8 cellular contexts compared by ENCODE assay signal in the genomic region with DNA sequence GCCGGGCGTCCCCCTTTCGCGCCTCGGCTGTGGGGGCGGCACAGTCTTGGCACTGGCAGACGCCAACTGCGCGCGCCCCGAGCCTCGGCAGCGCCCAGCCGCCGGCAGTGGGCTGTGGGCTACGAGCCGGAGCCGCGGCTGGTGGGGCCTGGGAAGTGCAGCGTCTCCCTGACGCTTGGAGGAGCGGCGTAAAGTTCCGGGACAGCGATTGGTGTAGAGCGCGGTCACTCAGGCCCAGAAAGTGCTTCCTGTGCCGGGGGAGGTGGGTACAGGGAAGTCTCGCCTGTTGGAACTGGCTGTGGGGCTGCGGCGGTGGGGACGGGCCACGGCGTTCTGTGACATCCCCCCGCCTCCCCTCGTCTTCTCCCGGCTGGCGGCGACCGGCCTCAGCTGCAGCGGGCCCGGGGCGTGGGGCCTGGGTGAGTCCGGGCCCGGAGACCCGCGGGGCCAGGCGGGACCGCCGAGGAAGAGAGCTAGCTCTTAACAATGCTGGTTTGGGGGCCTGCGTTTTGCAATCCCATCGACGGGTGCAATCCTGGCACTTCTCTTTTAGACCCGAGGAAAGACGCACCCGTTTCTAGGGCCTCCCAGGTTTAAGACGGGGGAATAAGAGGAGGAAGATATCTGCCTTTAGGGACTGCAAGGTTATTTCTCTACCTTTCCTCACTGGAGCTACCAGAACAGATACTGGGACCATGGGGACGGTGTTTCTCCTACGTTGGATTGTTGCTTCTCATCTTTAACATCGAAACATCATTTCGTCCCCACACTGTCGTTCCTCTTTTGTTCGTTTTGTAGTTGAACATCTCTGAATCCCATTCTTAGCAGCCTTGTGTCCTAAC. TPM values are rescaled to one million over a fixed set of nuclear protein-coding genes. Genes with fewer than 3 reads are reported as not detected.
DNase-seq lines count a peak whose midpoint lies in the region; ATAC-seq lines count a peak whose summit lies in the region.

Gene RWDD4 (minus strand): TSS at position 157 of the 842 bp plus-strand sequence. CDS start 233 bp downstream, outside the sequence.
Gene TRAPPC11 (plus strand): TSS at position 265 of the 842 bp plus-strand sequence. CDS start 4,575 bp downstream, outside the sequence.

- peak within 1 kb of the TSS; percentile 88 for H3K27ac ChIP-seq in GM23248
- peak within 1 kb of the TSS; percentile 96 for H3K27ac ChIP-seq in naive thymus-derived CD4-positive, alpha-beta T cell (ENCODE audit: low read depth, low read length)

- H3K36me3 Mint-ChIP-seq in naive thymus-derived CD4-positive, alpha-beta T cell = peaks cover 5 to 11% (median 6%) of the 10 kb centered on the region in 5 donors
- H3K36me3 Mint-ChIP-seq in stimulated activated naive B cell treated with anti-CD40 and anti-IgM and Interleukin-4, amounts not matched to agents 10 μg/mL and 1 μg/mL and 100 μg/mL, for 72 hours = peaks cover 5 to 15% of the 10 kb centered on the region in 2 donors

- no peaks in the 10 kb centered on the region for H3K9me2 ChIP-seq in GM23248 (ENCODE audit: insufficient read depth)

- H4K20me1 ChIP-seq in GM23248 (ENCODE audit: insufficient read depth) = no peaks in the 10 kb centered on the region

- H3K27ac Mint-ChIP-seq in naive thymus-derived CD4-positive, alpha-beta T cell = peak within 1 kb of the TSS; percentile 90 to 99 (median 95)
- H3K27ac Mint-ChIP-seq in stimulated activated naive B cell treated with anti-CD40 and anti-IgM and Interleukin-4, amounts not matched to agents 10 μg/mL and 1 μg/mL and 100 μg/mL, for 72 hours = peak within 1 kb of the TSS; percentile 96

- ATAC-seq in naive thymus-derived CD4-positive, alpha-beta T cell = peak; percentile 99
- ATAC-seq in stimulated activated naive B cell treated with anti-CD40 and anti-IgM and Interleukin-4, amounts not matched to agents 10 μg/mL and 1 μg/mL and 100 μg/mL, for 72 hours (replicated peaks) = peak; percentile 99

- intact Hi-C loops in naive thymus-derived CD4-positive, alpha-beta T cell (cut with micrococcal nuclease) = loop anchor here (1.0 to 10.0 kb wide), 16 partner anchors 62 to 1812 kb away; partner anchors contain the start of genes ANKRD37 (in 2 of the 2), CASP3 (in 2 of the 2), CDKN2AIP (in 2 of the 2) and DCTD (in 2 of the 2)

- CTCF ChIA-PET in naive thymus-derived CD4-positive, alpha-beta T cell (lab: Charles Lee) = no interaction called here

- H3K27me3 Mint-ChIP-seq in naive thymus-derived CD4-positive, alpha-beta T cell = no peaks in the 10 kb centered on the region
- H3K27me3 Mint-ChIP-seq in stimulated activated naive B cell treated with anti-CD40 and anti-IgM and Interleukin-4, amounts not matched to agents 10 μg/mL and 1 μg/mL and 100 μg/mL, for 72 hours = no peaks in the 10 kb centered on the region

- peak within 1 kb of the TSS; percentile 97 for H3K9ac ChIP-seq in GM23248

- no peaks in the 10 kb centered on the region for H3K9me3 ChIP-seq in GM23248 (ENCODE audit: low read depth)
- H3K9me3 ChIP-seq in naive thymus-derived CD4-positive, alpha-beta T cell (ENCODE audit: control insufficient read depth in 2 of 3, low read length in 3 of 3) = no peaks in the 10 kb centered on the region

- no peaks in the 10 kb centered on the region for H3K27me3 ChIP-seq in GM23248 (replicated peaks; ENCODE audit: insufficient read depth)
- H3K27me3 ChIP-seq in naive thymus-derived CD4-positive, alpha-beta T cell (ENCODE audit: control insufficient read depth in 2 of 2, insufficient read depth in 2 of 2, low read length in 2 of 2) = no peaks in the 10 kb centered on the region

- POLR2A ChIA-PET in naive thymus-derived CD4-positive, alpha-beta T cell (lab: Charles Lee) = interaction anchor here (0.7 to 2.5 kb wide), 5 partner anchors 11 to 225 kb away, joined by 3 to 16 read pairs (median 5); partner anchors contain the start of gene CDKN2AIP

- H3K4me3 Mint-ChIP-seq in naive thymus-derived CD4-positive, alpha-beta T cell = peak within 1 kb of the TSS; percentile 91 to 98 (median 96)
- H3K4me3 Mint-ChIP-seq in stimulated activated naive B cell treated with anti-CD40 and anti-IgM and Interleukin-4, amounts not matched to agents 10 μg/mL and 1 μg/mL and 100 μg/mL, for 72 hours = peak within 1 kb of the TSS; percentile 86 to 98

- no peaks in the 10 kb centered on the region for H3K36me3 ChIP-seq in GM23248 (ENCODE audit: low read depth)
- peaks cover 0 to 4% (median 0%) of the 10 kb centered on the region in 3 experiments for H3K36me3 ChIP-seq in naive thymus-derived CD4-positive, alpha-beta T cell (ENCODE audit: control insufficient read depth in 2 of 3, insufficient read depth in 3 of 3, low read length in 3 of 3)

- H2AFZ ChIP-seq in GM23248 = peak within 1 kb of the TSS; percentile 90

- H3K4me1 Mint-ChIP-seq in naive thymus-derived CD4-positive, alpha-beta T cell = peaks cover 35 to 48% (median 38%) of the 10 kb centered on the region in 7 donors
- H3K4me1 Mint-ChIP-seq in stimulated activated naive B cell treated with anti-CD40 and anti-IgM and Interleukin-4, amounts not matched to agents 10 μg/mL and 1 μg/mL and 100 μg/mL, for 72 hours = peaks cover 19 to 38% of the 10 kb centered on the region in 2 donors

- H3K4me1 ChIP-seq in GM23248 (ENCODE audit: insufficient read depth) = peaks cover 18% of the 10 kb centered on the region; the same call in 1 of the 2 replicates
- peaks cover 14 to 19% of the 10 kb centered on the region in 2 donors for H3K4me1 ChIP-seq in naive thymus-derived CD4-positive, alpha-beta T cell (ENCODE audit: control insufficient read depth in 2 of 2, insufficient read depth in 2 of 2, low read length in 2 of 2)

- peaks cover 86% of the 10 kb centered on the region for H3K79me2 ChIP-seq in GM23248 (ENCODE audit: insufficient read depth)

- H3K4me2 ChIP-seq in GM23248 (ENCODE audit: unreplicated experiment) = peak within 1 kb of the TSS; percentile 98

- DNase-seq in EH (ENCODE audit: low read depth) (peak; percentile 99), GM23248 (peak; percentile 98), Kasumi-1 (lab: John Stamatoyannopoulos, UW) (peak; percentile 99), RPMI7951 (ENCODE audit: low read depth) (peak; percentile 98), fibroblast of gingiva (ENCODE audit: low read depth) (peak; percentile 99)
- peak; percentile 86 to 92 for DNase-seq in activated T-helper 1 cell treated with anti-CD3 and anti-CD28 coated beads, Interleukin-2, amount 50 U/mL, for 16 hours (ENCODE audit: low read depth in 1 of 2, low spot score in 1 of 2)
- peak; percentile 83 to 97 (median 95) for DNase-seq in naive thymus-derived CD4-positive, alpha-beta T cell
- DNase-seq in stimulated activated naive B cell treated with anti-CD40 and anti-IgM and Interleukin-4, amounts not matched to agents 10 μg/mL and 1 μg/mL and 100 μg/mL, for 72 hours = peak; percentile 96

- in situ Hi-C loops in GM23248 (cut with MboI) = no loop called here

- H3F3A ChIP-seq in GM23248 (ENCODE audit: insufficient read depth) = peaks cover 12% of the 10 kb centered on the region; the same call in 1 of the 2 replicates

- no peaks in the 10 kb centered on the region for H3K9me3 Mint-ChIP-seq in naive thymus-derived CD4-positive, alpha-beta T cell
- no peaks in the 10 kb centered on the region for H3K9me3 Mint-ChIP-seq in stimulated activated naive B cell treated with anti-CD40 and anti-IgM and Interleukin-4, amounts not matched to agents 10 μg/mL and 1 μg/mL and 100 μg/mL, for 72 hours

- H3K4me3 ChIP-seq in GM23248 = peak within 1 kb of the TSS; percentile 85
- H3K4me3 ChIP-seq in naive thymus-derived CD4-positive, alpha-beta T cell (ENCODE audit: low read length) = peak within 1 kb of the TSS; percentile 87

- WGBS in GM23248 (ENCODE audit: low coverage in 1 of 2, low lambda C conversion rate in 2 of 2, missing lambda C conversion rate in 2 of 2), 2 experiments = 1% methylated on average over 53 to 59 of the region's 63 CpGs

RNA-seq across cellular contexts. Expression of gene RWDD4, which starts in this region (rescaled TPM):
- total RNA-seq in GM23248 (2014; rRNA removed; shearing (Covaris generic)) = 31.0 and 41.6 TPM in 2 replicates
- polyA plus RNA-seq in GM23248 (2016; fragmentation: Nextera tagmentation; extraction: Ambion mirVana) = 38.0 and 40.8 TPM in 2 replicates
- 27.7 and 31.4 TPM in 2 replicates for total RNA-seq in RPMI7951 (2014; rRNA removed; shearing (Covaris generic))
- total RNA-seq in naive thymus-derived CD4-positive, alpha-beta T cell = 10 to 100 TPM in 4 of 5 experiments, 1 to 10 TPM in 1; 9.3 to 15.8 (median 11.6) TPM
- 10 to 100 TPM; 12.6 to 19.2 TPM for polyA plus RNA-seq in naive thymus-derived CD4-positive, alpha-beta T cell

RNA-seq across cellular contexts. Expression of gene TRAPPC11, which starts in this region (rescaled TPM):
- total RNA-seq in GM23248 (2014; rRNA removed; shearing (Covaris generic)) = 33.9 and 50.5 TPM in 2 replicates
- polyA plus RNA-seq in GM23248 (2016; fragmentation: Nextera tagmentation; extraction: Ambion mirVana) = 17.2 and 18.0 TPM in 2 replicates
- total RNA-seq in RPMI7951 (2014; rRNA removed; shearing (Covaris generic)) = 32.1 and 34.6 TPM in 2 replicates
- 10 to 100 TPM; 26.3 to 48.8 (median 35.6) TPM for total RNA-seq in naive thymus-derived CD4-positive, alpha-beta T cell
- polyA plus RNA-seq in naive thymus-derived CD4-positive, alpha-beta T cell = 10 to 100 TPM; 20.1 to 24.3 TPM

Comparison
In these comparisons a context has a peak if more than half of its experiments do, and no peak if none do; other contexts are left out.
1. Peak in every context shown above with its lines: DNase-seq, ATAC-seq, H3K4me3 ChIP-seq and H3K27ac ChIP-seq.